ENCODE assay signal across 29 cellular contexts in the genomic region with DNA sequence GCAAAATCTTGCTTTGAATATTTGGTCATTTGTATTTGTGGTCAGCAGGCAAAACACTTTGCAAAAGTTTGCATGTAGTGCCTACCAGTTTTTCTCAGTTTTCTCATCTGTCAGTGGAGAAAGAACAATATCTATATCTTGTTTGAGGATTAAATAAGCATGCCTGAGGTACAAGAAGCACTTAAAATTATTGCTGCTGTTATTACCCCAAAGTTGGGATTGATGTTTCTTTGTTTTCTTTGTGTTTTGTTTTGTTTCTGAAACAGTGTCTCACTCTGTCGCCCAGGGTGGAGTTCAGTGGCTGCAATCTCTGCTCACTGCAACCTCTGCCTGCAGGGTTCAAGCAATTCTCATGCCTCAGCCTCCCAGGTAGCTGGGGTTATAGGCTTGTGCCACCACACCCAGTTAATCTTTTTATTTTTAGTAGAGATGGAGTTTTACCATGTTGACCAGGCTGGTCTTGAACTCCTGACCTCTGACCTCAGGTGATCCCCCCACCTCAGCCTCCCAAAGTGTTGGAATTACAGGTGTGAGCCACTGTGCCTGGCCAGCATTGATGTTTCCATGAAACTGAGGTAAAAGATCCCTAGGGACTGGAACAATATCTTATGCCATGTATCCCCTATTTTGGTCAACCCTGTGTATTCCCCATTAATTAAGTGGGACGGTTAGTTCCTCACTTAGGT. TPM values are rescaled to one million over a fixed set of nuclear protein-coding genes. Genes with fewer than 3 reads are reported as not detected.
DNase-seq lines count a peak whose midpoint lies in the region; ATAC-seq and TF ChIP-seq lines count a peak whose summit lies in the region.
"Had no signal": no experiment of that assay in that cellular context is flagged by ENCODE, and none has a peak within 500 bp of the region (broad histone marks: within the 10 kb centered on the region; RNA-seq: fewer than 3 reads in every experiment).

No MANE protein-coding gene starts in this region.

- no peaks in the 10 kb centered on the region for H3K27me3 ChIP-seq in HUES48 (ENCODE audit: control insufficient read depth, insufficient read depth, low read length)
- no peaks in the 10 kb centered on the region for H3K27me3 ChIP-seq in endodermal cell (ENCODE audit: control insufficient read depth, insufficient read depth, low read length, poor library complexity, severe bottlenecking)
- H3K27me3 ChIP-seq in rectal smooth muscle tissue (ENCODE audit: control insufficient read depth, insufficient read depth, low read length), result no peaks in the 10 kb centered on the region
- H3K27me3 ChIP-seq: dorsolateral prefrontal cortex, heart right ventricle, pancreas had no signal

- TF ChIP-seq CTCF in endodermal cell (conservative IDR thresholded peaks at IDR 0.05), result no peak

- peak overlapping the region; percentile 66 for H3K27ac Mint-ChIP-seq in activated T-cell treated with anti-CD3 and anti-CD28 coated beads, Interleukin-2, amount 50 U/mL, for 24 hours
- peak overlapping the region; percentile 26 for H3K27ac Mint-ChIP-seq in endodermal cell

- no peaks in the 10 kb centered on the region for H3K9me3 Mint-ChIP-seq in activated T-cell treated with anti-CD3 and anti-CD28 coated beads, Interleukin-2, amount 50 U/mL, for 24 hours
- peaks cover 1% of the 10 kb centered on the region for H3K9me3 Mint-ChIP-seq in endodermal cell

- ATAC-seq in HG02981 (IDR thresholded peaks at IDR 0.05; ENCODE audit: unreplicated experiment), result no peak
- ATAC-seq: activated CD4-positive, CD25-positive, alpha-beta regulatory T cell treated with anti-CD3 and anti-CD28 coated beads, Interleukin-2, amount 50 U/mL, for 24 hours; heart right ventricle; left cardiac atrium; pancreas; right cardiac atrium had no signal

- WGBS in endodermal cell (ENCODE audit: insufficient coverage in 1 of 2, insufficient read length in 1 of 2), 2 experiments, result 91% methylated on average over 2 of the region's 2 CpGs; no CpG with 5 or more reads in 1 of the 2 experiments

- H3K36me3 ChIP-seq in HUES48 (ENCODE audit: control insufficient read depth, insufficient read depth, low read length) (no peaks in the 10 kb centered on the region), endodermal cell (ENCODE audit: control insufficient read depth, insufficient read depth, low read length) (no peaks in the 10 kb centered on the region), rectal smooth muscle tissue (ENCODE audit: control insufficient read depth, insufficient read depth, low read length) (no peaks in the 10 kb centered on the region)
- H3K36me3 ChIP-seq: HAP-1, pancreas, thoracic aorta had no signal

- peaks cover 53% of the 10 kb centered on the region for H3K36me3 Mint-ChIP-seq in activated T-cell treated with anti-CD3 and anti-CD28 coated beads, Interleukin-2, amount 50 U/mL, for 24 hours (ENCODE audit: low read depth)
- no peaks in the 10 kb centered on the region for H3K36me3 Mint-ChIP-seq in endodermal cell (ENCODE audit: low read depth)

- H3K4me3 Mint-ChIP-seq in activated T-cell treated with anti-CD3 and anti-CD28 coated beads, Interleukin-2, amount 50 U/mL, for 24 hours, result no peak overlapping the region
- H3K4me3 Mint-ChIP-seq in endodermal cell, result no peak overlapping the region

- peaks cover 77% of the 10 kb centered on the region for H3K4me1 Mint-ChIP-seq in activated T-cell treated with anti-CD3 and anti-CD28 coated beads, Interleukin-2, amount 50 U/mL, for 24 hours (ENCODE audit: low read depth)
- peaks cover 32% of the 10 kb centered on the region for H3K4me1 Mint-ChIP-seq in endodermal cell

- no peak for DNase-seq in activated T-cell treated with anti-CD3 and anti-CD28 coated beads, Interleukin-2, amount 50 U/mL, for 24 hours
- DNase-seq in activated T-cell treated with anti-CD3 and anti-CD28 coated beads for 4 hours (no peak), endodermal cell (no peak), NCI-H524 (lab: John Stamatoyannopoulos, UW) (no peak), T1000 (lab: John Stamatoyannopoulos, UW) (no peak)
- DNase-seq: Calu3; DND-41; dorsolateral prefrontal cortex; heart right ventricle; IMR-90; left cardiac atrium; mesendoderm; NCI-H1105 treated with DMSO at 0.1 percent for 48 hours; NCI-H2029 treated with DMSO at 0.1 percent for 48 hours; pancreas; PC-9; right cardiac atrium; SHP77 treated with DMSO at 0.1 percent for 48 hours; stimulated activated CD4-positive, alpha-beta T cell treated with anti-CD3 and anti-CD28 coated beads, Interleukin-12 subunit alpha, Interleukin-12 subunit beta, amount 100 ng/mL, for 4 hours; stimulated activated CD4-positive, alpha-beta T cell treated with anti-CD3 and anti-CD28 coated beads, Interleukin-4, amount 100 ng/mL, for 24 hours; stimulated activated naive CD4-positive, alpha-beta T cell treated with Interleukin-2 at 50 U/mL for 16 hours; SW 1271 had no signal

- H3K9ac ChIP-seq in HUES48 (ENCODE audit: low read depth, low read length), result no peak overlapping the region
- H3K9ac ChIP-seq in endodermal cell (ENCODE audit: extremely low read depth, low read length, poor library complexity, severe bottlenecking), result no peak overlapping the region
- no peak overlapping the region for H3K9ac ChIP-seq in rectal smooth muscle tissue (ENCODE audit: low read length)

- no peaks in the 10 kb centered on the region for H3K27me3 Mint-ChIP-seq in activated T-cell treated with anti-CD3 and anti-CD28 coated beads, Interleukin-2, amount 50 U/mL, for 24 hours
- no peaks in the 10 kb centered on the region for H3K27me3 Mint-ChIP-seq in endodermal cell (ENCODE audit: insufficient read depth)

- H3K27ac ChIP-seq in HUES48 (ENCODE audit: low read depth, low read length) (peak overlapping the region; percentile 0), endodermal cell (ENCODE audit: low read depth, low read length) (no peak overlapping the region), rectal smooth muscle tissue (ENCODE audit: low read depth, low read length) (peak overlapping the region; percentile 14)
- H3K27ac ChIP-seq: epithelial cell of prostate, heart right ventricle, pancreas, PC-9, thoracic aorta had no signal

- peaks cover 14% of the 10 kb centered on the region for H3K4me1 ChIP-seq in HUES48 (ENCODE audit: control insufficient read depth, insufficient read depth, low read length)
- H3K4me1 ChIP-seq in endodermal cell (ENCODE audit: control insufficient read depth, insufficient read depth, low read length), result peaks cover 14% of the 10 kb centered on the region
- H3K4me1 ChIP-seq in rectal smooth muscle tissue (ENCODE audit: control insufficient read depth, insufficient read depth, low read length), result peaks cover 14% of the 10 kb centered on the region

- H3K9me3 ChIP-seq in HUES48 (ENCODE audit: control insufficient read depth, insufficient read depth, low read length), result no peaks in the 10 kb centered on the region
- H3K9me3 ChIP-seq in endodermal cell (ENCODE audit: control insufficient read depth, low read length), result no peaks in the 10 kb centered on the region
- H3K9me3 ChIP-seq: HAP-1, heart right ventricle, pancreas, thoracic aorta had no signal

- H3K4me3 ChIP-seq in HUES48 (ENCODE audit: low read depth, low read length) (no peak overlapping the region), endodermal cell (ENCODE audit: low read length) (no peak overlapping the region), rectal smooth muscle tissue (ENCODE audit: low read length) (no peak overlapping the region)
- H3K4me3 ChIP-seq: dorsolateral prefrontal cortex, HAP-1, heart right ventricle, pancreas, PC-9, thoracic aorta had no signal

RNA-seq across cellular contexts. Expression of a gene that starts 15.9 kb away (rescaled TPM):
- 10 to 100 TPM; 28.5 to 35.0 TPM for total RNA-seq in endodermal cell
- polyA plus RNA-seq in endodermal cell (2013, experiment 1 of 2), result 40.5 TPM
- polyA plus RNA-seq in endodermal cell (2013, experiment 2 of 2), result 40.6 TPM
